15 cellular contexts compared by ENCODE assay signal in genomic region chr6:39365281-39366074, GRCh38. TPM values are rescaled to one million over a fixed set of nuclear protein-coding genes. Genes with fewer than 3 reads are reported as not detected.
DNase-seq lines count a peak whose midpoint lies in the region; ATAC-seq and TF ChIP-seq lines count a peak whose summit lies in the region.
"Had no signal": no experiment of that assay in that cellular context is flagged by ENCODE, and none has a peak within 500 bp of the region (broad histone marks: within the 10 kb centered on the region; RNA-seq: fewer than 3 reads in every experiment).

No MANE protein-coding gene starts in this region.

- TF ChIP-seq CTCF in HCT116 (IDR thresholded peaks at IDR 0.05 in 2 of 3, conservative IDR thresholded peaks at IDR 0.05 in 1 of 3; ENCODE audit: borderline replicate concordance in 1 of 3, insufficient read depth in 1 of 3, low read depth in 2 of 3, low read length in 2 of 3): no peak
- no peak for TF ChIP-seq CTCF in RWPE2 (IDR thresholded peaks at IDR 0.05; ENCODE audit: poor library complexity, severe bottlenecking)
- TF ChIP-seq CTCF in epithelial cell of proximal tubule (conservative IDR thresholded peaks at IDR 0.05; ENCODE audit: low read depth, low read length): no peak

- RAD21 ChIA-PET in HCT116 (lab: Charles Lee; ENCODE audit: low non-redundant PET in 1 of 2, low total read pairs in 2 of 2, uncharacterized antibody in 2 of 2, unreplicated experiment in 2 of 2): no interaction called here

- H3K27ac ChIP-seq in HCT116 (ENCODE audit: low read depth, low read length) (no peak overlapping the region), RWPE2 (ENCODE audit: poor library complexity, severe bottlenecking) (no peak overlapping the region)

- ATAC-seq in HCT116 (no peak), RWPE2 (ENCODE audit: low read depth) (peak; percentile 56; the same call in 1 of the 3 replicates), HG02642 (IDR thresholded peaks at IDR 0.05; ENCODE audit: poor library complexity, unreplicated experiment) (no peak), HG02798 (IDR thresholded peaks at IDR 0.05; ENCODE audit: poor library complexity, unreplicated experiment) (no peak)

- H3K4me3 ChIP-seq in HCT116 (replicated peaks in 1 of 2; ENCODE audit: low read depth in 1 of 2, low read length in 2 of 2) (no peak overlapping the region), RWPE2 (ENCODE audit: severe bottlenecking) (no peak overlapping the region), epithelial cell of proximal tubule (ENCODE audit: low read depth, low read length) (no peak overlapping the region)
- H3K4me3 ChIP-seq: lung had no signal

- intact Hi-C loops in HCT116 (cut with micrococcal nuclease): no loop called here

- H3K4me1 ChIP-seq in HCT116 (ENCODE audit: control insufficient read depth in 1 of 2, insufficient read depth in 2 of 2, low read length in 2 of 2): peaks cover 0 to 15% of the 10 kb centered on the region in 2 experiments; a peak in 2 of 4 replicates
- no peaks in the 10 kb centered on the region for H3K4me1 ChIP-seq in RWPE2 (ENCODE audit: insufficient read depth, poor library complexity, severe bottlenecking)
- H3K4me1 ChIP-seq: Caco-2 had no signal

- H3K36me3 ChIP-seq in HCT116 (ENCODE audit: control insufficient read depth in 1 of 2, insufficient read depth in 2 of 2, low read length in 2 of 2) (no peaks in the 10 kb centered on the region), RWPE2 (ENCODE audit: low read depth) (no peaks in the 10 kb centered on the region)

- no peaks in the 10 kb centered on the region for H4K20me1 ChIP-seq in HCT116 (ENCODE audit: insufficient read depth)

- H3K9me2 ChIP-seq in HCT116 (ENCODE audit: insufficient read depth): no peaks in the 10 kb centered on the region

- no peak overlapping the region for H3K9ac ChIP-seq in HCT116 (ENCODE audit: low read length)

- H3K9me3 ChIP-seq in HCT116 (ENCODE audit: control insufficient read depth in 1 of 2, insufficient read depth in 1 of 2, low read depth in 1 of 2, low read length in 2 of 2) (no peaks in the 10 kb centered on the region), RWPE2 (ENCODE audit: severe bottlenecking) (no peaks in the 10 kb centered on the region)
- H3K9me3 ChIP-seq: Caco-2 had no signal

- TF ChIP-seq RAD21 in HCT116 (IDR thresholded peaks at IDR 0.05; ENCODE audit: low read depth): no peak

- H3K79me2 ChIP-seq in HCT116 (ENCODE audit: insufficient read depth, low read length): no peaks in the 10 kb centered on the region

- DNase-seq in HCT116 (ENCODE audit: low read depth, low spot score): no peak
- DNase-seq in RWPE2 (ENCODE audit: low spot score): no peak
- peak; percentile 13 for DNase-seq in epithelial cell of proximal tubule (ENCODE audit: low read depth)
- DNase-seq in renal cortical epithelial cell (ENCODE audit: low read depth): peak; percentile 52
- no peak for DNase-seq in AML-193 (lab: John Stamatoyannopoulos, UW)
- DNase-seq: activated CD4-positive, alpha-beta T cell treated with anti-CD3 and anti-CD28 coated beads, Interleukin-2, amount 50 U/mL, for 4 hours; activated effector memory CD4-positive, alpha-beta T cell treated with anti-CD3 and anti-CD28 coated beads, Interleukin-2, amount 50 U/mL, for 16 hours; Caco-2; NCI-H510A treated with DMSO at 0.1 percent for 48 hours; nucleus accumbens; small intestine; T-helper 2 cell had no signal

- peak overlapping the region; percentile 1; the same call in 1 of the 2 replicates for H3K4me2 ChIP-seq in HCT116 (ENCODE audit: low read length)

- POLR2A ChIA-PET in HCT116 (lab: Charles Lee): no interaction called here

- no TSS peak for BruUV-seq in HCT116 (replicated peaks; lab: Mats Ljungman, UMichigan)

- H2AFZ ChIP-seq in HCT116 (ENCODE audit: low read depth, low read length, poor library complexity, severe bottlenecking): no peak overlapping the region

- CTCF ChIA-PET in HCT116 (lab: Charles Lee): no interaction called here

- H3K27me3 ChIP-seq in HCT116 (ENCODE audit: insufficient read depth, low read length) (no peaks in the 10 kb centered on the region), RWPE2 (ENCODE audit: insufficient read depth, poor library complexity, severe bottlenecking) (no peaks in the 10 kb centered on the region)

- no peak for TF ChIP-seq POLR2A in HCT116 (IDR thresholded peaks at IDR 0.05; ENCODE audit: borderline replicate concordance, extremely low read depth, insufficient read depth, insufficient read length)

TF ChIP-seq in HCT116, 20 proteins besides CTCF, POLR2A, EP300 and RAD21:
- TF ChIP-seq MAX (IDR thresholded peaks at IDR 0.05) (no peak), JUND (IDR thresholded peaks at IDR 0.05) (peak; percentile 25; the same call in 1 of the 2 replicates)

RNA-seq across cellular contexts. Expression of gene KCNK16, which starts 43.0 kb away (rescaled TPM):
- total RNA-seq in HCT116 (2021; ENCODE audit: unreplicated experiment) (not detected), epithelial cell of proximal tubule (not detected in 2 replicates), renal cortical epithelial cell (not detected in 2 replicates)
- not detected in 2 replicates for polyA plus RNA-seq in HCT116 (2012)
- total RNA-seq: Caco-2, lung had no signal
- polyA plus RNA-seq: lung had no signal

RNA-seq across cellular contexts. Expression of gene KCNK17, which starts 51.3 kb away (rescaled TPM):
- total RNA-seq in HCT116 (2021; ENCODE audit: unreplicated experiment): not detected
- polyA plus RNA-seq in HCT116 (2012): not detected in 2 replicates
- total RNA-seq in epithelial cell of proximal tubule: not detected in 2 replicates
- not detected in 2 replicates for total RNA-seq in renal cortical epithelial cell
- total RNA-seq: Caco-2 had no signal

Comparison
In these comparisons a context has a peak if more than half of its experiments do, and no peak if none do; other contexts are left out.
1. DNase-seq: peak in epithelial cell of proximal tubule (single experiment) and renal cortical epithelial cell (single experiment); none in HCT116 (single experiment), RWPE2 (single experiment) and AML-193 (0 of 2).